10 cellular contexts compared by ENCODE assay signal in the genomic region with DNA sequence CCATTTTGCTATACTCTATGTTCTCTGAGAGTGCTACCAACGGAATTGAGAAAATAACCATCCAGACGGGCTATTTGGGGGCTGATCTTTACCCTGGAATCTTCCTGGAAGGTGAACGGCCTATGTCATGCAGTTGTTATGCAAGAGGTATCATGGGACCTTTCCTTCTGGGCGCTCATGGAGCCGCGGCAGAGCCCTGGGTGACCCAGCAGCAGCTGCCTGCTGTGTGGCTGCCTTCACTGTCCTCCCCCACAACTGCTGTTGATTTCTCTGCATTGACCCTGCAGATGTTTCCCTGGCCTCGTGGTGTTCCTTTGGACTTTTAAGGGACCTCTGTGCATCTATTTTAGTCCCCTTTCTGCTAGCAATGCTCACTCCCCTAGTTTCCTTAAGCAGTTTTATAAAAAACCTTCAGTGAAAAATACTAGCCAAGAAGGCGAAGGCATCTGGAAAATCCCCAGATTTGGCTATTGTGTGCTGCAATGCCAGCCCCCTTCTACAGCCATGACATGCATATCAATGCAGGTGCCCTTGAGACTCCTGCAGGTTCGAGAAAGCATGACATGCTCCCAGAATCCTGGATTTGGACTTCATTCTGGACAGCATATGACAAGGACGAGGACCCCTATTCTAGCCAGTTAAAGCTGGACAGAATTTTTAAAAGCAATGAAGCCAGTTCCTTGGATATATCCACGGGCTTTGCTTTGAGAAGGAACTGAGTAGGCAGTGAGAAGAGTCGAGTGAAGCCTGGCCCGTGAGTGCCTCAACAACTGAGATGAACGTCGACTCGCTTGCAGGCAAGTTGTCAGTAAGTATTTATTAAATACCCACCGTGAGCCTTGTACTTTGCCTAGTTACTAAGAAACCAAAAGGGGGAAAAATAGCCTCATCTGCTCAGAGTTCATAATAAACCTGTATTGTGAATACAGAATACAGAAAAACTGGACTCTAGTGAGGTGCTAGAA. TPM values are rescaled to one million over a fixed set of nuclear protein-coding genes. Genes with fewer than 3 reads are reported as not detected.
DNase-seq lines count a peak whose midpoint lies in the region; ATAC-seq and TF ChIP-seq lines count a peak whose summit lies in the region.
"Had no signal": no experiment of that assay in that cellular context is flagged by ENCODE, and none has a peak within 500 bp of the region (broad histone marks: within the 10 kb centered on the region; RNA-seq: fewer than 3 reads in every experiment).

TSS of gene SLC25A18 (plus strand) at position 593 of the 965 bp plus-strand sequence. CDS start 16,447 bp downstream, outside the sequence.

- H3K23ac ChIP-seq in H9 (ENCODE audit: insufficient read length, low read depth, low read length): no peak within 1 kb of the TSS

- H2AFZ ChIP-seq in H9 (ENCODE audit: low read length): no peak within 1 kb of the TSS

- no peak within 1 kb of the TSS for H2BK120ac ChIP-seq in H9 (ENCODE audit: low read depth, low read length, poor library complexity, severe bottlenecking)

- intact Hi-C loops in sciatic nerve (cut with DNase I): no loop called here

- in situ Hi-C loops in astrocyte of the cerebellum (cut with HindIII; ENCODE audit: low sequenced_read_pairs): no loop called here

- H3K4me2 ChIP-seq in H9 (ENCODE audit: insufficient read depth, insufficient read length, low read length): peak within 1 kb of the TSS; percentile 28

- H2BK12ac ChIP-seq in H9 (ENCODE audit: insufficient read length, low read depth, low read length): no peak within 1 kb of the TSS

- H3K4me3 Mint-ChIP-seq in H9: peak within 1 kb of the TSS; percentile 24 to 28
- no peak within 1 kb of the TSS for H3K4me3 Mint-ChIP-seq in activated T-helper 17 cell treated with anti-CD3 and anti-CD28 coated beads, Interleukin-2, amount 50 U/mL, for 72 hours

- peaks cover 13 to 14% of the 10 kb centered on the region in 2 experiments; a peak in 4 of 5 replicates for H3K9me3 Mint-ChIP-seq in H9
- H3K9me3 Mint-ChIP-seq in activated T-helper 17 cell treated with anti-CD3 and anti-CD28 coated beads, Interleukin-2, amount 50 U/mL, for 72 hours: no peaks in the 10 kb centered on the region

- H3K27ac Mint-ChIP-seq in H9: peak within 1 kb of the TSS; percentile 97
- H3K27ac Mint-ChIP-seq in activated T-helper 17 cell treated with anti-CD3 and anti-CD28 coated beads, Interleukin-2, amount 50 U/mL, for 72 hours: no peak within 1 kb of the TSS

- no peak within 1 kb of the TSS for H2BK5ac ChIP-seq in H9 (ENCODE audit: insufficient read length, low read length)

- H3K9ac ChIP-seq in H9 (ENCODE audit: extremely low read depth, insufficient read length, low read length): no peak within 1 kb of the TSS

- no CpG with 5 or more reads among the region's 17 CpGs for WGBS in H9 (ENCODE audit: extremely low coverage, insufficient read length, low lambda C conversion rate)

- H3K79me1 ChIP-seq in H9 (ENCODE audit: insufficient read depth, low read depth, low read length, poor library complexity, severe bottlenecking): no peaks in the 10 kb centered on the region

- no peak within 1 kb of the TSS for H2BK20ac ChIP-seq in H9 (ENCODE audit: low read depth, low read length, poor library complexity, severe bottlenecking)

- H4K20me1 ChIP-seq in H9 (ENCODE audit: control insufficient read depth, insufficient read depth, insufficient read length): no peaks in the 10 kb centered on the region

- no peak within 1 kb of the TSS for H4K5ac ChIP-seq in H9 (ENCODE audit: insufficient read length, low read depth, low read length)

- H3K56ac ChIP-seq in H9 (ENCODE audit: insufficient read length, low read depth, low read length): no peak within 1 kb of the TSS

- peaks cover 22 to 27% of the 10 kb centered on the region in 2 experiments for H3K4me1 Mint-ChIP-seq in H9
- no peaks in the 10 kb centered on the region for H3K4me1 Mint-ChIP-seq in activated T-helper 17 cell treated with anti-CD3 and anti-CD28 coated beads, Interleukin-2, amount 50 U/mL, for 72 hours

- no peak within 1 kb of the TSS for H3K27ac ChIP-seq in H9 (ENCODE audit: insufficient read length, low read depth, low read length)

- H3K4ac ChIP-seq in H9 (ENCODE audit: low read depth, low read length): no peak within 1 kb of the TSS

- no peaks in the 10 kb centered on the region; the same call in none of the 2 replicates for H3K27me3 Mint-ChIP-seq in H9 (ENCODE audit: low read depth)
- peaks cover 3% of the 10 kb centered on the region for H3K27me3 Mint-ChIP-seq in activated T-helper 17 cell treated with anti-CD3 and anti-CD28 coated beads, Interleukin-2, amount 50 U/mL, for 72 hours

- H3K4me3 ChIP-seq in astrocyte of the cerebellum (ENCODE audit: low read depth, low read length): no peak within 1 kb of the TSS

- H2AK5ac ChIP-seq in H9 (ENCODE audit: insufficient read length, low read length): no peak within 1 kb of the TSS

- H2BK15ac ChIP-seq in H9 (ENCODE audit: low read depth, low read length): no peak within 1 kb of the TSS

- no peaks in the 10 kb centered on the region for H3K9me3 ChIP-seq in H9 (ENCODE audit: control insufficient read depth, low read depth, low read length)

- no peaks in the 10 kb centered on the region for H3K27me3 ChIP-seq in H9 (ENCODE audit: insufficient read depth, low read length)

- DNase-seq in H9 (peak; percentile 61), astrocyte of the cerebellum (ENCODE audit: low read depth) (no peak), iPS-NIHi11 (ENCODE audit: low spot score) (peak; percentile 63), sciatic nerve (ENCODE audit: low spot score) (no peak)
- no peak for DNase-seq in stimulated activated naive CD4-positive, alpha-beta T cell (lab: John Stamatoyannopoulos, UW)
- DNase-seq: activated effector memory CD4-positive, alpha-beta T cell treated with Interleukin-2 at 50 U/mL for 16 hours had no signal

- peak; percentile 62 for TF ChIP-seq CTCF in H9 (conservative IDR thresholded peaks at IDR 0.05)
- peak; percentile 31 for TF ChIP-seq CTCF in astrocyte of the cerebellum (IDR thresholded peaks at IDR 0.05; ENCODE audit: low read depth, low read length, missing control alignments)

- no peaks in the 10 kb centered on the region for H3K23me2 ChIP-seq in H9 (ENCODE audit: insufficient read length, low read depth, low read length, poor library complexity, severe bottlenecking)

- H3K36me3 Mint-ChIP-seq in H9 (ENCODE audit: insufficient read depth in 1 of 3, low read depth in 3 of 3): peaks cover 25 to 35% (median 28%) of the 10 kb centered on the region in 3 experiments
- no peaks in the 10 kb centered on the region for H3K36me3 Mint-ChIP-seq in activated T-helper 17 cell treated with anti-CD3 and anti-CD28 coated beads, Interleukin-2, amount 50 U/mL, for 72 hours (ENCODE audit: low read depth)

- ATAC-seq in sciatic nerve (peak; percentile 93), GM18511 (IDR thresholded peaks at IDR 0.05; ENCODE audit: unreplicated experiment) (no peak), GM18498 (IDR thresholded peaks at IDR 0.05; ENCODE audit: unreplicated experiment) (no peak)
- no peak for ATAC-seq in activated T-helper 17 cell treated with anti-CD3 and anti-CD28 coated beads, Interleukin-2, amount 50 U/mL, for 72 hours (replicated peaks)

- no peaks in the 10 kb centered on the region for H3K79me2 ChIP-seq in H9 (ENCODE audit: insufficient read depth, low read length)

- no peak within 1 kb of the TSS for H3T11ph ChIP-seq in H9 (ENCODE audit: low read length)

- H3K14ac ChIP-seq in H9 (ENCODE audit: insufficient read depth, low read length): peak within 1 kb of the TSS; percentile 52; the same call in 1 of the 2 replicates

- H3K18ac ChIP-seq in H9 (ENCODE audit: insufficient read length, low read depth, low read length): peak within 1 kb of the TSS; percentile 63

- no peak within 1 kb of the TSS for H4K8ac ChIP-seq in H9 (replicated peaks; ENCODE audit: insufficient read length, low read depth, low read length)

- 0 out of 2 replicates have a peak, but pooled peaks cover 2% of the 10 kb centered on the region for H3K4me1 ChIP-seq in H9 (ENCODE audit: insufficient read depth, low read length)

- no peak within 1 kb of the TSS for H4K91ac ChIP-seq in H9 (ENCODE audit: insufficient read length, low read depth, low read length)

RNA-seq across cellular contexts. Expression of gene SLC25A18, which starts in this region (rescaled TPM):
- total RNA-seq in H9 (2021) (2.3 and 3.0 TPM in 2 replicates), sciatic nerve (0.53 TPM)
- total RNA-seq in activated T-helper 17 cell treated with anti-CD3 and anti-CD28 coated beads, Interleukin-2, amount 50 U/mL, for 72 hours: not detected
- total RNA-seq: RPMI7951 had no signal

Comparison
In these comparisons a context has a peak if more than half of its experiments do, and no peak if none do; other contexts are left out.
1. Peak in ATAC-seq in sciatic nerve; RNA of the gene not detected or under 1 TPM.
2. DNase-seq: peak in H9 (single experiment) and iPS-NIHi11 (single experiment); none in astrocyte of the cerebellum (single experiment), sciatic nerve (single experiment) and stimulated activated naive CD4-positive, alpha-beta T cell (0 of 6).